ENCODE assay signal across 18 cellular contexts in the genomic region with DNA sequence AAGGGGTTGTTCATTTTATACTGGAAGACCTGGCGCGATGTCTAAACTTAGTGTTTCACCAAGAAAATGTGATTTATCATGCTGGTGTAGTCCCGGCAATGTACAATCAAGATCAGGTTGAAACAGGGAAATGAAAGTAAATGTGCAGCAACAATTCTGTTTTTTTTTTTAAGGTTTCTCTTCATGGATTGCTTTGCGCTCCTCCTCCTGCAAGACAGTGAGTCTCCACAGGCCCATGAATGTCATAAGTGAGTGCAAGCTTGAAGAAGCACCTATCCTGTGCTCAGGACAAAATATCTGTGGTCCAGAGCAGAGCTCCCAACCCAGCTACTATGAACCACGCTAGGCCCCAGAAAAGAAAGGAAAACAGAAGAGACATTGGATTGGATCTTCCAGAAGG.
"Had no signal": no experiment of that assay in that cellular context is flagged by ENCODE, and none has a peak within 500 bp of the region (broad histone marks: within the 10 kb centered on the region; RNA-seq: fewer than 3 reads in every experiment).

No MANE protein-coding gene starts in this region.

- DNase-seq: activated CD4-positive, alpha-beta T cell treated with anti-CD3 and anti-CD28 coated beads, Interleukin-2, amount 50 U/mL, for 48 hours; activated naive CD4-positive, alpha-beta T cell; activated naive CD8-positive, alpha-beta T cell treated with anti-CD3 and anti-CD28 coated beads for 36 hours; activated T-cell treated with anti-CD3 and anti-CD28 coated beads, Interleukin-2, amount 50 U/mL, for 1 hour; amniotic stem cell; dermis blood vessel endothelial cell; effector memory CD8-positive, alpha-beta T cell; left cardiac atrium; lower lobe of right lung; stimulated activated CD4-positive, alpha-beta T cell treated with anti-CD3 and anti-CD28 coated beads, Interleukin-12 subunit alpha, Interleukin-12 subunit beta, amount 100 ng/mL, for 4 hours; stimulated activated CD4-positive, alpha-beta T cell treated with anti-CD3 and anti-CD28 coated beads, Interleukin-1b, Interleukin-23, amount 100 ng/mL, for 48 hours; stomach had no signal

- H3K4me3 Mint-ChIP-seq: activated naive CD8-positive, alpha-beta T cell treated with anti-CD3 and anti-CD28 coated beads for 36 hours; activated T-helper 17 cell treated with anti-CD3 and anti-CD28 coated beads, Interleukin-2, amount 50 U/mL, for 72 hours; effector memory CD8-positive, alpha-beta T cell; neural progenitor cell; type B pancreatic cell had no signal

- H3K9ac ChIP-seq: neural progenitor cell had no signal

- H3K9me3 ChIP-seq: lower lobe of right lung, prostate gland, right atrium auricular region, stomach had no signal

- FAIRE-seq: TTC549 had no signal

- H3K4me1 Mint-ChIP-seq: activated naive CD8-positive, alpha-beta T cell treated with anti-CD3 and anti-CD28 coated beads for 36 hours had no signal

- H3K36me3 ChIP-seq: lower lobe of right lung, neural progenitor cell, prostate gland, right atrium auricular region, stomach had no signal

- H3K4me2 ChIP-seq: neural progenitor cell had no signal

- H3K36me3 Mint-ChIP-seq: activated naive CD8-positive, alpha-beta T cell treated with anti-CD3 and anti-CD28 coated beads for 36 hours; type B pancreatic cell had no signal

- H3K9me3 Mint-ChIP-seq: activated naive CD8-positive, alpha-beta T cell treated with anti-CD3 and anti-CD28 coated beads for 36 hours; activated T-helper 17 cell treated with anti-CD3 and anti-CD28 coated beads, Interleukin-2, amount 50 U/mL, for 72 hours; effector memory CD8-positive, alpha-beta T cell; neural progenitor cell; type B pancreatic cell had no signal

- H3K27ac ChIP-seq: lower lobe of right lung, neural progenitor cell, prostate gland, right atrium auricular region, stomach had no signal

- ATAC-seq: activated T-helper 17 cell treated with anti-CD3 and anti-CD28 coated beads, Interleukin-2, amount 50 U/mL, for 72 hours; effector memory CD8-positive, alpha-beta T cell; left cardiac atrium; lower lobe of right lung had no signal

- H3K4me1 ChIP-seq: lower lobe of right lung, prostate gland, right atrium auricular region, stomach had no signal

- H2AFZ ChIP-seq: neural progenitor cell had no signal

- H3K27ac Mint-ChIP-seq: activated naive CD8-positive, alpha-beta T cell treated with anti-CD3 and anti-CD28 coated beads for 36 hours; activated T-helper 17 cell treated with anti-CD3 and anti-CD28 coated beads, Interleukin-2, amount 50 U/mL, for 72 hours; effector memory CD8-positive, alpha-beta T cell; neural progenitor cell; type B pancreatic cell had no signal

- H3K27me3 Mint-ChIP-seq: activated naive CD8-positive, alpha-beta T cell treated with anti-CD3 and anti-CD28 coated beads for 36 hours; activated T-helper 17 cell treated with anti-CD3 and anti-CD28 coated beads, Interleukin-2, amount 50 U/mL, for 72 hours; effector memory CD8-positive, alpha-beta T cell; type B pancreatic cell had no signal

- H3K4me3 ChIP-seq: lower lobe of right lung, neural progenitor cell, prostate gland, right atrium auricular region, stomach had no signal

- H3K27me3 ChIP-seq: neural progenitor cell, right atrium auricular region, stomach had no signal
